Comparison of ENCODE assay signal across 26 cellular contexts in genomic region chr10:71126432-71126831, GRCh38.
"Had no signal": no experiment of that assay in that cellular context is flagged by ENCODE, and none has a peak within 500 bp of the region (broad histone marks: within the 10 kb centered on the region; RNA-seq: fewer than 3 reads in every experiment).

No MANE protein-coding gene starts in this region.

- H3K4me1 Mint-ChIP-seq: central memory CD8-positive, alpha-beta T cell; naive B cell had no signal

- DNase-seq: activated CD4-positive, alpha-beta T cell treated with anti-CD3 and anti-CD28 coated beads for 4 hours; activated CD4-positive, alpha-beta T cell treated with anti-CD3 and anti-CD28 coated beads, Interleukin-2, amount 50 U/mL, for 48 hours; activated naive CD4-positive, alpha-beta T cell; activated T-cell treated with anti-CD3 and anti-CD28 coated beads, Interleukin-2, amount 50 U/mL, for 72 hours; anterior cingulate cortex; effector CD4-positive, alpha-beta T cell; foreskin keratinocyte; heart right ventricle; left cardiac atrium; mammary epithelial cell; naive B cell; nephron progenitor cell; occipital lobe; stimulated activated CD4-positive, alpha-beta T cell treated with anti-CD3 and anti-CD28 coated beads, Interleukin-12 subunit alpha, Interleukin-12 subunit beta, amount 100 ng/mL, for 4 hours; stimulated activated CD4-positive, alpha-beta T cell treated with anti-CD3 and anti-CD28 coated beads, Interleukin-4, amount 100 ng/mL, for 1 hour; stimulated activated naive CD8-positive, alpha-beta T cell treated with anti-CD3 and anti-CD28 coated beads, Interleukin-15, Interleukin-2, amounts not matched to agents 100 U/mL and 50 U/mL, for 24 hours; SW 1271; T-helper 9 cell; testis; transverse colon had no signal

- H3K9me3 Mint-ChIP-seq: central memory CD8-positive, alpha-beta T cell; dendritic cell treated with granulocyte-macrophage colony-stimulating factor and Interleukin-4, amounts not matched to agents 40 ng/mL and 50 ng/mL, for 4 days; T-helper 1 cell treated with Interleukin-12 subunit alpha and Interleukin-12 subunit beta and Interleukin-4 antibody, amounts not matched to agents 30 μg/mL and 1 μg/mL, for 36 hours had no signal

- H3K36me3 Mint-ChIP-seq: activated naive CD4-positive, alpha-beta T cell treated with anti-CD3 and anti-CD28 coated beads, Interleukin-2, amount 50 U/mL, for 72 hours; mesothelial cell of epicardium; naive B cell had no signal

- ATAC-seq: activated naive CD4-positive, alpha-beta T cell treated with anti-CD3 and anti-CD28 coated beads, Interleukin-2, amount 50 U/mL, for 72 hours; activated T-cell treated with anti-CD3 and anti-CD28 coated beads, Interleukin-2, amount 50 U/mL, for 72 hours; foreskin keratinocyte; sciatic nerve; stimulated activated naive CD8-positive, alpha-beta T cell treated with anti-CD3 and anti-CD28 coated beads, Interleukin-15, Interleukin-2, amounts not matched to agents 100 U/mL and 50 U/mL, for 24 hours had no signal

- H3K27ac Mint-ChIP-seq: activated naive CD4-positive, alpha-beta T cell treated with anti-CD3 and anti-CD28 coated beads, Interleukin-2, amount 50 U/mL, for 72 hours; activated T-cell treated with anti-CD3 and anti-CD28 coated beads, Interleukin-2, amount 50 U/mL, for 72 hours; dendritic cell treated with granulocyte-macrophage colony-stimulating factor and Interleukin-4, amounts not matched to agents 40 ng/mL and 50 ng/mL, for 4 days; mesothelial cell of epicardium; naive B cell; T-helper 1 cell treated with Interleukin-12 subunit alpha and Interleukin-12 subunit beta and Interleukin-4 antibody, amounts not matched to agents 30 μg/mL and 1 μg/mL, for 36 hours had no signal

- H3K4me3 Mint-ChIP-seq: activated T-cell treated with anti-CD3 and anti-CD28 coated beads, Interleukin-2, amount 50 U/mL, for 72 hours; central memory CD8-positive, alpha-beta T cell; dendritic cell treated with granulocyte-macrophage colony-stimulating factor and Interleukin-4, amounts not matched to agents 40 ng/mL and 50 ng/mL, for 4 days; mesothelial cell of epicardium; naive B cell; nephron progenitor cell; T-helper 1 cell treated with Interleukin-12 subunit alpha and Interleukin-12 subunit beta and Interleukin-4 antibody, amounts not matched to agents 30 μg/mL and 1 μg/mL, for 36 hours had no signal
